15 cellular contexts compared by ENCODE assay signal in the genomic region with DNA sequence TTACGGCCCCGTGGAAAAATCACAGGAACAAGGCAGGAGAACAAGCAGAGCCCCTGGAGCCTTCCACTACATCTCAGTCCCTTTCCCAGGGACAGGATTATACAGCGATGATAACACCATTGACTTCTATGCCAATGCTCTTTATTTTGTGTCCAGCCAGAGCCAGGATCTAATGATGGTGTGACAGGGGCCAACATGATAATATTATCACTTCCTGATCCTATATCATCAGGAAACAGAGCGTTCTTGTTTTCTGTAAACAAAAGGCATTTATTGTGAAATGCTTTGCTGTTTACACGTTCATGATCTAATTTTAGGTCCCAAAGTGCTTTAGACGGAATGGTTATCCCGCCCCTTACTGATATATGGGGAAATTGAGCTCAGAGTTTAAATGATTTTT. TPM values are rescaled to one million over a fixed set of nuclear protein-coding genes. Genes with fewer than 3 reads are reported as not detected.
DNase-seq lines count a peak whose midpoint lies in the region; ATAC-seq and TF ChIP-seq lines count a peak whose summit lies in the region.
"Had no signal": no experiment of that assay in that cellular context is flagged by ENCODE, and none has a peak within 500 bp of the region (broad histone marks: within the 10 kb centered on the region; RNA-seq: fewer than 3 reads in every experiment).

No MANE protein-coding gene starts in this region.

- DNase-seq in COLO829 (ENCODE audit: low spot score) (peak; percentile 42), SK-MEL-5 (ENCODE audit: low read depth, low spot score) (peak; percentile 51), right lobe of liver (no peak), smooth muscle cell (lab: John Stamatoyannopoulos, UW; ENCODE audit: unreplicated experiment) (no peak), OCI-LY7 (ENCODE audit: low spot score) (no peak), NCI-H187 treated with DMSO at 0.1 percent for 48 hours (lab: John Stamatoyannopoulos, UW) (no peak)
- DNase-seq: Caco-2; CD8-positive, alpha-beta T cell; GOT3; H7; HFFc6 had no signal

- no peaks in the 10 kb centered on the region for H3K9me2 ChIP-seq in OCI-LY7 (ENCODE audit: insufficient read depth, low read length)

- TF ChIP-seq CTCF in right lobe of liver (IDR thresholded peaks at IDR 0.05) (no peak), smooth muscle cell (IDR thresholded peaks at IDR 0.05; ENCODE audit: borderline replicate concordance, insufficient read depth, poor library complexity, severe bottlenecking) (no peak), OCI-LY7 (conservative IDR thresholded peaks at IDR 0.05; ENCODE audit: low read length) (no peak)

- in situ Hi-C loops in SK-MEL-5 (cut with HindIII; ENCODE audit: low pct_unique_long_range_greater_than_20kb, low sequenced_read_pairs) = no loop called here

- intact Hi-C loops in right lobe of liver (cut with DNase I) (no loop called here), OCI-LY7 (cut with micrococcal nuclease; ENCODE audit: unreplicated experiment) (no loop called here)

- H2AFZ ChIP-seq in smooth muscle cell (ENCODE audit: low read depth) (peak overlapping the region; percentile 3), OCI-LY7 (ENCODE audit: low read length) (no peak overlapping the region)

- CTCF ChIA-PET in OCI-LY7 (lab: Charles Lee; ENCODE audit: unreplicated experiment) = no interaction called here

- H3K9ac ChIP-seq in smooth muscle cell (ENCODE audit: low read depth) = no peak overlapping the region
- H3K9ac ChIP-seq: BLaER1 treated with 17β-estradiol and CSF1 and Interleukin-3, amounts not matched to agents 10 nM and 100 nM had no signal

- POLR2A ChIA-PET in OCI-LY7 (lab: Charles Lee) = no interaction called here

- H3K27ac ChIP-seq in right lobe of liver (no peak overlapping the region), smooth muscle cell (ENCODE audit: low read depth) (no peak overlapping the region), OCI-LY7 (ENCODE audit: low read depth, low read length, poor library complexity, severe bottlenecking) (no peak overlapping the region)
- H3K27ac ChIP-seq: BLaER1 treated with 17β-estradiol and CSF1 and Interleukin-3, amounts not matched to agents 10 nM and 100 nM had no signal

- H3K9me3 ChIP-seq in right lobe of liver (no peaks in the 10 kb centered on the region), smooth muscle cell (replicated peaks; ENCODE audit: low read depth) (no peaks in the 10 kb centered on the region), OCI-LY7 (ENCODE audit: low read length) (no peaks in the 10 kb centered on the region)
- H3K9me3 ChIP-seq: BLaER1 treated with 17β-estradiol and CSF1 and Interleukin-3, amounts not matched to agents 10 nM and 100 nM; Caco-2 had no signal

- H3K4me2 ChIP-seq in smooth muscle cell = no peak overlapping the region
- H3K4me2 ChIP-seq in OCI-LY7 (ENCODE audit: low read length) = no peak overlapping the region
- H3K4me2 ChIP-seq: BLaER1 treated with 17β-estradiol and CSF1 and Interleukin-3, amounts not matched to agents 10 nM and 100 nM had no signal

- peak; percentile 61 to 95 (median 74) for ATAC-seq in right lobe of liver
- ATAC-seq: CD8-positive, alpha-beta T cell; HCT116 had no signal

- no peaks in the 10 kb centered on the region for H3K4me1 ChIP-seq in right lobe of liver
- no peaks in the 10 kb centered on the region for H3K4me1 ChIP-seq in smooth muscle cell (ENCODE audit: low read depth)
- no peaks in the 10 kb centered on the region for H3K4me1 ChIP-seq in OCI-LY7 (ENCODE audit: insufficient read depth, low read length, poor library complexity, severe bottlenecking)
- H3K4me1 ChIP-seq: BLaER1 treated with 17β-estradiol and CSF1 and Interleukin-3, amounts not matched to agents 10 nM and 100 nM; Caco-2 had no signal

- no peak for TF ChIP-seq POLR2A in right lobe of liver (IDR thresholded peaks at IDR 0.05)

- H3K4me3 ChIP-seq in right lobe of liver = no peak overlapping the region
- H3K4me3 ChIP-seq in smooth muscle cell = no peak overlapping the region
- no peak overlapping the region for H3K4me3 ChIP-seq in OCI-LY7 (ENCODE audit: low read depth, low read length, poor library complexity, severe bottlenecking)
- H3K4me3 ChIP-seq: BLaER1 treated with 17β-estradiol and CSF1 and Interleukin-3, amounts not matched to agents 10 nM and 100 nM had no signal

- H3K79me2 ChIP-seq in smooth muscle cell (ENCODE audit: low read depth) = no peaks in the 10 kb centered on the region
- H3K79me2 ChIP-seq in OCI-LY7 (ENCODE audit: insufficient read depth, low read depth, low read length) = no peaks in the 10 kb centered on the region

- no TSS peak for BruUV-seq in OCI-LY7 (replicated peaks; lab: Mats Ljungman, UMichigan)

- no peaks in the 10 kb centered on the region for H3K27me3 ChIP-seq in right lobe of liver
- no peaks in the 10 kb centered on the region for H3K27me3 ChIP-seq in smooth muscle cell (ENCODE audit: low read depth)
- H3K27me3 ChIP-seq: BLaER1 treated with 17β-estradiol and CSF1 and Interleukin-3, amounts not matched to agents 10 nM and 100 nM had no signal

- H3K36me3 ChIP-seq in right lobe of liver (no peaks in the 10 kb centered on the region), smooth muscle cell (ENCODE audit: low read depth) (no peaks in the 10 kb centered on the region), OCI-LY7 (ENCODE audit: insufficient read depth, low read length) (no peaks in the 10 kb centered on the region)
- H3K36me3 ChIP-seq: BLaER1 treated with 17β-estradiol and CSF1 and Interleukin-3, amounts not matched to agents 10 nM and 100 nM had no signal

- WGBS in right lobe of liver (ENCODE audit: insufficient coverage, low coverage, low lambda C conversion rate, missing lambda C conversion rate) = 31% methylated on average over 7 of the region's 7 CpGs
- WGBS in smooth muscle cell (ENCODE audit: low lambda C conversion rate) = 57% methylated on average over 7 of the region's 7 CpGs

- H3F3A ChIP-seq in smooth muscle cell (ENCODE audit: low read depth) = peaks cover 3% of the 10 kb centered on the region

- H4K20me1 ChIP-seq in smooth muscle cell (ENCODE audit: low read depth) (no peaks in the 10 kb centered on the region), OCI-LY7 (ENCODE audit: insufficient read depth, low read length) (no peaks in the 10 kb centered on the region)
- H4K20me1 ChIP-seq: BLaER1 treated with 17β-estradiol and CSF1 and Interleukin-3, amounts not matched to agents 10 nM and 100 nM had no signal

RNA-seq across cellular contexts. Expression of gene TMPRSS11E, which starts 12.8 kb away (rescaled TPM):
- total RNA-seq in SK-MEL-5 (2014; rRNA removed; shearing (Covaris generic)) = 0.08 and 0.27 TPM in 2 replicates
- 0.20 and 0.56 TPM in 2 replicates for polyA plus RNA-seq in SK-MEL-5 (2015; cell fraction: cytosol; rRNA removed)
- polyA plus RNA-seq in SK-MEL-5 (2015; cell fraction: nucleus; rRNA removed) = 3.0 TPM in 1 of 2 replicates, not detected in the other
- total RNA-seq in right lobe of liver (not detected), smooth muscle cell (14.7 and 18.2 TPM in 2 replicates), OCI-LY7 (2022) (not detected in 2 replicates)
- 1.0 and 4.5 TPM in 2 replicates for polyA plus RNA-seq in smooth muscle cell
- total RNA-seq in OCI-LY7 (2014; rRNA removed; shearing (Covaris generic)) = not detected in 2 replicates
- total RNA-seq: A172; B cell; Caco-2; CD8-positive, alpha-beta T cell; HFFc6 had no signal

Comparison
In these comparisons a context has a peak if more than half of its experiments do, and no peak if none do; other contexts are left out.
1. DNase-seq: peak in COLO829 (single experiment) and SK-MEL-5 (single experiment); none in right lobe of liver (0 of 3), smooth muscle cell (single experiment), OCI-LY7 (single experiment) and NCI-H187 treated with DMSO at 0.1 percent for 48 hours (single experiment).
2. RNA of gene TMPRSS11E, which starts 12.8 kb away (total RNA-seq): 14.7 to 18.2 TPM in smooth muscle cell; 0.08 to 0.27 TPM in SK-MEL-5, not detected in right lobe of liver and not detected in OCI-LY7; every median in the first group is over 10 times any median in the second.